8 cellular contexts compared by ENCODE assay signal in the genomic region with DNA sequence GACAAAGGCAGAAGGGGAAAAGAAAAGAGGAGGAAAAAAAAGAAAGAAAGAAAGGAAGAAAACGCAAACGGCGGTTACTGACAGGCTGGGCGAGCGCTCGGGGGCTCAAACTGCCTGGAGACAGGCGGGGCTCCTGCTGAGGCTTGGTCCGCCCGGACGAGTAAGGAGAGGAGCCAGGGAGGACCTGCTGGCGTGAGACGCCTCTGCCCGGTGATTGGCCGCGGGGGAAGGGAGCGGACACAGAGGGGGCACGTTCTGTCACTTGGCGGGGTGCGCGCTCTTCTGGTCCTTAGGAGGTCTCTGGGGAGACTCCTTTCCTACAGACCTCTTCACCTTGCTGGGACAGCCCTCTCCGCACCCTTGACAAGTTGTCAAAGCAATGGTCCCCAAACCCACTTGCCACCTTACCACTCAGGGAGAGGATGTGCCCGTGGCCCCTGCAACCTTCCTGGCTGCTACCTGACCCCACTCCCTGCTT. TPM values are rescaled to one million over a fixed set of nuclear protein-coding genes. Genes with fewer than 3 reads are reported as not detected.
DNase-seq lines count a peak whose midpoint lies in the region; ATAC-seq lines count a peak whose summit lies in the region.

No MANE protein-coding gene starts in this region.

- H3K9me3 ChIP-seq in skeletal muscle satellite cell (replicated peaks; ENCODE audit: low read length): no peaks in the 10 kb centered on the region

- H3K4me3 ChIP-seq in skeletal muscle satellite cell (ENCODE audit: low read length): peak overlapping the region; percentile 81

- no peaks in the 10 kb centered on the region for H3K27me3 ChIP-seq in skeletal muscle satellite cell (ENCODE audit: control insufficient read depth, insufficient read depth, low read length)

- no peaks in the 10 kb centered on the region for H3K9me3 Mint-ChIP-seq in activated CD8-positive, alpha-beta T cell treated with anti-CD3 and anti-CD28 coated beads, Interleukin-2, amount 10 ng/mL, durations not matched to agents 7 days and 5 days (ENCODE audit: insufficient read depth)

- H3K27me3 Mint-ChIP-seq in activated CD8-positive, alpha-beta T cell treated with anti-CD3 and anti-CD28 coated beads, Interleukin-2, amount 10 ng/mL, durations not matched to agents 7 days and 5 days (ENCODE audit: low read depth): peaks cover 53% of the 10 kb centered on the region

- ATAC-seq in GM21360 (IDR thresholded peaks at IDR 0.05; ENCODE audit: unreplicated experiment) (peak; percentile 48), HG03565 (IDR thresholded peaks at IDR 0.05; ENCODE audit: unreplicated experiment) (peak; percentile 20), left cardiac atrium (peak; percentile 54 to 67)
- ATAC-seq in activated CD8-positive, alpha-beta T cell treated with anti-CD3 and anti-CD28 coated beads, Interleukin-2, amount 10 ng/mL, durations not matched to agents 7 days and 5 days: peak; percentile 72

- CTCF ChIA-PET in activated CD8-positive, alpha-beta T cell treated with anti-CD3 and anti-CD28 coated beads, Interleukin-2, amount 10 ng/mL, durations not matched to agents 7 days and 5 days (lab: Charles Lee): interaction anchor here (0.7 to 2.5 kb wide), 2 partner anchors 9 to 91 kb away, joined by 3 to 10 read pairs; no protein-coding TSS in a partner anchor

- H3K27ac Mint-ChIP-seq in activated CD8-positive, alpha-beta T cell treated with anti-CD3 and anti-CD28 coated beads, Interleukin-2, amount 10 ng/mL, durations not matched to agents 7 days and 5 days: peak overlapping the region; percentile 98

- intact Hi-C loops in left cardiac atrium (cut with DNase I): loop anchor here (5.0 kb wide), 2 partner anchors 39 to 44 kb away; partner anchors contain the start of genes P3R3URF (in 1 of the 2) and TSPAN1 (in 1 of the 2)

- peak overlapping the region; percentile 97 for H3K4me2 ChIP-seq in skeletal muscle satellite cell (ENCODE audit: low read length)

- peaks cover 30% of the 10 kb centered on the region for H3K4me1 Mint-ChIP-seq in activated CD8-positive, alpha-beta T cell treated with anti-CD3 and anti-CD28 coated beads, Interleukin-2, amount 10 ng/mL, durations not matched to agents 7 days and 5 days (ENCODE audit: low read depth)

- H3K36me3 ChIP-seq in skeletal muscle satellite cell (ENCODE audit: insufficient read depth, low read length): no peaks in the 10 kb centered on the region

- peak overlapping the region; percentile 92 for H3K9ac ChIP-seq in skeletal muscle satellite cell (ENCODE audit: low read depth, low read length)

- H3K4me3 Mint-ChIP-seq in activated CD8-positive, alpha-beta T cell treated with anti-CD3 and anti-CD28 coated beads, Interleukin-2, amount 10 ng/mL, durations not matched to agents 7 days and 5 days: peak overlapping the region; percentile 93

- H3K36me3 Mint-ChIP-seq in activated CD8-positive, alpha-beta T cell treated with anti-CD3 and anti-CD28 coated beads, Interleukin-2, amount 10 ng/mL, durations not matched to agents 7 days and 5 days (ENCODE audit: low read depth): peaks cover 2% of the 10 kb centered on the region

- POLR2A ChIA-PET in activated CD8-positive, alpha-beta T cell treated with anti-CD3 and anti-CD28 coated beads, Interleukin-2, amount 10 ng/mL, durations not matched to agents 7 days and 5 days (lab: Charles Lee): no interaction called here

- peaks cover 28% of the 10 kb centered on the region for H3K4me1 ChIP-seq in skeletal muscle satellite cell (ENCODE audit: control insufficient read depth, insufficient read depth, low read length)

- DNase-seq in NCI-H2081 (lab: John Stamatoyannopoulos, UW) (peak; percentile 95), NCI-H2081 treated with DMSO at 0.1 percent for 48 hours (lab: John Stamatoyannopoulos, UW) (no peak), left cardiac atrium (no peak), A172 (ENCODE audit: low spot score) (no peak)
- DNase-seq in activated CD8-positive, alpha-beta T cell treated with anti-CD3 and anti-CD28 coated beads, Interleukin-2, amount 10 ng/mL, durations not matched to agents 7 days and 5 days: no peak

RNA-seq across cellular contexts. Expression of gene PIK3R3, which starts 0.8 kb away (rescaled TPM):
- total RNA-seq in activated CD8-positive, alpha-beta T cell treated with anti-CD3 and anti-CD28 coated beads, Interleukin-2, amount 10 ng/mL, durations not matched to agents 7 days and 5 days: 1 to 10 TPM; 4.8 to 5.4 TPM
- total RNA-seq in left cardiac atrium: 10 to 100 TPM; 34.9 to 50.9 TPM
- total RNA-seq in skeletal muscle satellite cell (2012; rRNA removed): 2.3 and 2.4 TPM in 2 replicates
- 9.2 and 11.2 TPM in 2 replicates for total RNA-seq in A172 (2014; rRNA removed; shearing (Covaris generic))

RNA-seq across cellular contexts. Expression of gene TSPAN1, which starts 41.7 kb away (rescaled TPM):
- not detected for total RNA-seq in activated CD8-positive, alpha-beta T cell treated with anti-CD3 and anti-CD28 coated beads, Interleukin-2, amount 10 ng/mL, durations not matched to agents 7 days and 5 days
- total RNA-seq in left cardiac atrium: 1 to 10 TPM; 1.6 to 1.8 TPM
- total RNA-seq in skeletal muscle satellite cell (2012; rRNA removed): 0.51 TPM in 1 of 2 replicates, not detected in the other
- 1.6 and 2.3 TPM in 2 replicates for total RNA-seq in A172 (2014; rRNA removed; shearing (Covaris generic))

RNA-seq across cellular contexts. Expression of gene P3R3URF, which starts 43.1 kb away (rescaled TPM):
- total RNA-seq in activated CD8-positive, alpha-beta T cell treated with anti-CD3 and anti-CD28 coated beads, Interleukin-2, amount 10 ng/mL, durations not matched to agents 7 days and 5 days: not detected
- not detected for total RNA-seq in left cardiac atrium
- not detected in 2 replicates for total RNA-seq in skeletal muscle satellite cell (2012; rRNA removed)
- total RNA-seq in A172 (2014; rRNA removed; shearing (Covaris generic)): not detected in 2 replicates

Comparison
In these comparisons a context has a peak if more than half of its experiments do, and no peak if none do; other contexts are left out.
1. DNase-seq: peak in NCI-H2081 (2 of 2); none in NCI-H2081 treated with DMSO at 0.1 percent for 48 hours (single experiment), activated CD8-positive, alpha-beta T cell treated with anti-CD3 and anti-CD28 coated beads, Interleukin-2, amount 10 ng/mL, durations not matched to agents 7 days and 5 days (single experiment), left cardiac atrium (single experiment) and A172 (single experiment).
2. ATAC-seq: peak in every context shown above with its lines; median percentile 72 in activated CD8-positive, alpha-beta T cell treated with anti-CD3 and anti-CD28 coated beads, Interleukin-2, amount 10 ng/mL, durations not matched to agents 7 days and 5 days; 60 in left cardiac atrium; 48 in GM21360; 20 in HG03565.